1 cellular context compared by ENCODE assay signal in the genomic region with DNA sequence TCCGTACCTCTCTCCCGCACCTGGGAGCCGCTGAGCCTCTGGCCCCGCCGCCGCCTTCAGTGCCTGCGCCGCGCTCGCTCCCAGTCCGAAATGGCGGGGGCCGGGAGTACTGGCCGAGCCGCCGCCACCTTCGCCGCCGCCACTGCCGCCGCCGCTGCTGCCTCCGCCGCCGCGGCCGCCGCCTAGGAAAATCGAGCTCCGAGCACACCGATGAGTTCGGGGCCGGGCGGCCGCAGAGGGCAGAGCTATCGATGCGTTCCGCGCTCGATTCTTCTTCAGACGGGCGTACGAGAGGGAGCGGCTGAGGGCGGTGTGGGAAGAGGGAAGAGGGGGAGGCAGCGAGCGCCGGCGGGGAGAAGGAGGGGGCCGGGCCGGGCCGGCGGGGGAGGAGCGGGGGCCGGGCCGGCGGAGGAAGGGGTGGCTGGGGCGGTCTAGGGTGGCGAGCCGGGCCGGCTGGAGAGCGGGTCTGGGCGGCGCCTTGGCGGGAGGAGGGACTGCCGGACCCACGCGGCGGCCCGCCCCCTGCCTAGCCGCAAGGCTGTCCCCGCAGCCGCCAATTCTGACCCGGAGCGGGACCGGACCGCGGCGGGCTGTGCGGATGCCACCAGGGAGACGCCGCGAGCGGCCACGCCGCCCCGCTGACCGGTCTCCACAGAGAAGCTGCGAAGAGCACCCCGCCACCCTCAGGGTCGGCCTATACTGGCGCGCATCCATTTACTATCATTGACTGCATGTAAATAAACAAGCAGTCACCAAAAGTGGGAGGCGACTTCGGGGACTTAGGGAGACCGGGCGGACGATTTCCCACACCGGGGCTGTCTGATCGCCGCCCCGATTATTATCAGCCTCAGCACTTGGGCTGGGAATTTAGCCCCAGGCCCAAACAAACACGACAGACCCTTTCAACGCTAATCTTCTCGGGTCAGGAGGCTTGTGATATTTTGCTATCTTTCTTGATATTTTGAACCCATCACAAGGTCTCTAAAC.
TF ChIP-seq lines count a peak whose summit lies in the region.

TSS of gene KRAS (minus strand) at position 186 of the 987 bp plus-strand sequence.

TF ChIP-seq in K562, 482 proteins besides CTCF, POLR2A, EP300 and RAD21 (continued from another document and continues in another):
- TF ChIP-seq, protein P1, sequence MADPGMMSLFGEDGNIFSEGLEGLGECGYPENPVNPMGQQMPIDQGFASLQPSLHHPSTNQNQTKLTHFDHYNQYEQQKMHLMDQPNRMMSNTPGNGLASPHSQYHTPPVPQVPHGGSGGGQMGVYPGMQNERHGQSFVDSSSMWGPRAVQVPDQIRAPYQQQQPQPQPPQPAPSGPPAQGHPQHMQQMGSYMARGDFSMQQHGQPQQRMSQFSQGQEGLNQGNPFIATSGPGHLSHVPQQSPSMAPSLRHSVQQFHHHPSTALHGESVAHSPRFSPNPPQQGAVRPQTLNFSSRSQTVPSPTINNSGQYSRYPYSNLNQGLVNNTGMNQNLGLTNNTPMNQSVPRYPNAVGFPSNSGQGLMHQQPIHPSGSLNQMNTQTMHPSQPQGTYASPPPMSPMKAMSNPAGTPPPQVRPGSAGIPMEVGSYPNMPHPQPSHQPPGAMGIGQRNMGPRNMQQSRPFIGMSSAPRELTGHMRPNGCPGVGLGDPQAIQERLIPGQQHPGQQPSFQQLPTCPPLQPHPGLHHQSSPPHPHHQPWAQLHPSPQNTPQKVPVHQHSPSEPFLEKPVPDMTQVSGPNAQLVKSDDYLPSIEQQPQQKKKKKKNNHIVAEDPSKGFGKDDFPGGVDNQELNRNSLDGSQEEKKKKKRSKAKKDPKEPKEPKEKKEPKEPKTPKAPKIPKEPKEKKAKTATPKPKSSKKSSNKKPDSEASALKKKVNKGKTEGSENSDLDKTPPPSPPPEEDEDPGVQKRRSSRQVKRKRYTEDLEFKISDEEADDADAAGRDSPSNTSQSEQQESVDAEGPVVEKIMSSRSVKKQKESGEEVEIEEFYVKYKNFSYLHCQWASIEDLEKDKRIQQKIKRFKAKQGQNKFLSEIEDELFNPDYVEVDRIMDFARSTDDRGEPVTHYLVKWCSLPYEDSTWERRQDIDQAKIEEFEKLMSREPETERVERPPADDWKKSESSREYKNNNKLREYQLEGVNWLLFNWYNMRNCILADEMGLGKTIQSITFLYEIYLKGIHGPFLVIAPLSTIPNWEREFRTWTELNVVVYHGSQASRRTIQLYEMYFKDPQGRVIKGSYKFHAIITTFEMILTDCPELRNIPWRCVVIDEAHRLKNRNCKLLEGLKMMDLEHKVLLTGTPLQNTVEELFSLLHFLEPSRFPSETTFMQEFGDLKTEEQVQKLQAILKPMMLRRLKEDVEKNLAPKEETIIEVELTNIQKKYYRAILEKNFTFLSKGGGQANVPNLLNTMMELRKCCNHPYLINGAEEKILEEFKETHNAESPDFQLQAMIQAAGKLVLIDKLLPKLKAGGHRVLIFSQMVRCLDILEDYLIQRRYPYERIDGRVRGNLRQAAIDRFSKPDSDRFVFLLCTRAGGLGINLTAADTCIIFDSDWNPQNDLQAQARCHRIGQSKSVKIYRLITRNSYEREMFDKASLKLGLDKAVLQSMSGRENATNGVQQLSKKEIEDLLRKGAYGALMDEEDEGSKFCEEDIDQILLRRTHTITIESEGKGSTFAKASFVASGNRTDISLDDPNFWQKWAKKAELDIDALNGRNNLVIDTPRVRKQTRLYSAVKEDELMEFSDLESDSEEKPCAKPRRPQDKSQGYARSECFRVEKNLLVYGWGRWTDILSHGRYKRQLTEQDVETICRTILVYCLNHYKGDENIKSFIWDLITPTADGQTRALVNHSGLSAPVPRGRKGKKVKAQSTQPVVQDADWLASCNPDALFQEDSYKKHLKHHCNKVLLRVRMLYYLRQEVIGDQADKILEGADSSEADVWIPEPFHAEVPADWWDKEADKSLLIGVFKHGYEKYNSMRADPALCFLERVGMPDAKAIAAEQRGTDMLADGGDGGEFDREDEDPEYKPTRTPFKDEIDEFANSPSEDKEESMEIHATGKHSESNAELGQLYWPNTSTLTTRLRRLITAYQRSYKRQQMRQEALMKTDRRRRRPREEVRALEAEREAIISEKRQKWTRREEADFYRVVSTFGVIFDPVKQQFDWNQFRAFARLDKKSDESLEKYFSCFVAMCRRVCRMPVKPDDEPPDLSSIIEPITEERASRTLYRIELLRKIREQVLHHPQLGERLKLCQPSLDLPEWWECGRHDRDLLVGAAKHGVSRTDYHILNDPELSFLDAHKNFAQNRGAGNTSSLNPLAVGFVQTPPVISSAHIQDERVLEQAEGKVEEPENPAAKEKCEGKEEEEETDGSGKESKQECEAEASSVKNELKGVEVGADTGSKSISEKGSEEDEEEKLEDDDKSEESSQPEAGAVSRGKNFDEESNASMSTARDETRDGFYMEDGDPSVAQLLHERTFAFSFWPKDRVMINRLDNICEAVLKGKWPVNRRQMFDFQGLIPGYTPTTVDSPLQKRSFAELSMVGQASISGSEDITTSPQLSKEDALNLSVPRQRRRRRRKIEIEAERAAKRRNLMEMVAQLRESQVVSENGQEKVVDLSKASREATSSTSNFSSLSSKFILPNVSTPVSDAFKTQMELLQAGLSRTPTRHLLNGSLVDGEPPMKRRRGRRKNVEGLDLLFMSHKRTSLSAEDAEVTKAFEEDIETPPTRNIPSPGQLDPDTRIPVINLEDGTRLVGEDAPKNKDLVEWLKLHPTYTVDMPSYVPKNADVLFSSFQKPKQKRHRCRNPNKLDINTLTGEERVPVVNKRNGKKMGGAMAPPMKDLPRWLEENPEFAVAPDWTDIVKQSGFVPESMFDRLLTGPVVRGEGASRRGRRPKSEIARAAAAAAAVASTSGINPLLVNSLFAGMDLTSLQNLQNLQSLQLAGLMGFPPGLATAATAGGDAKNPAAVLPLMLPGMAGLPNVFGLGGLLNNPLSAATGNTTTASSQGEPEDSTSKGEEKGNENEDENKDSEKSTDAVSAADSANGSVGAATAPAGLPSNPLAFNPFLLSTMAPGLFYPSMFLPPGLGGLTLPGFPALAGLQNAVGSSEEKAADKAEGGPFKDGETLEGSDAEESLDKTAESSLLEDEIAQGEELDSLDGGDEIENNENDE (IDR thresholded peaks at IDR 0.05; ENCODE audit: low read depth, low read length) = no peak
- TF ChIP-seq KDM2B (CRISPR knock-in tag; IDR thresholded peaks at IDR 0.05) (0 out of 2 replicates have a peak, but pooled peaks have one; percentile 22), AFF4 (CRISPR knock-in tag; IDR thresholded peaks at IDR 0.05) (no peak), SMARCA4 (IDR thresholded peaks at IDR 0.05) (peak; percentile 70), ZNF609 (CRISPR knock-in tag; IDR thresholded peaks at IDR 0.05; ENCODE audit: borderline replicate concordance) (no peak), ZNF431 (CRISPR knock-in tag; IDR thresholded peaks at IDR 0.05) (no peak), CGGBP1 (CRISPR knock-in tag; IDR thresholded peaks at IDR 0.05) (peak; percentile 96), MBD2 (IDR thresholded peaks at IDR 0.05; ENCODE audit: borderline replicate concordance, low read depth) (peak; percentile 7; the same call in 1 of the 2 replicates), E2F1 (CRISPR knock-in tag; IDR thresholded peaks at IDR 0.05) (no peak; the same call in 1 of the 2 replicates), MYNN (IDR thresholded peaks at IDR 0.05) (no peak), MYNN (CRISPR knock-in tag; IDR thresholded peaks at IDR 0.05) (no peak), ZMIZ1 (IDR thresholded peaks at IDR 0.05; ENCODE audit: low read depth in 2 of 2, low read length in 2 of 2) (peak in 1 of 2 experiments; percentile 93; a peak in 2 of 4 replicates)
- TF ChIP-seq, protein P2, sequence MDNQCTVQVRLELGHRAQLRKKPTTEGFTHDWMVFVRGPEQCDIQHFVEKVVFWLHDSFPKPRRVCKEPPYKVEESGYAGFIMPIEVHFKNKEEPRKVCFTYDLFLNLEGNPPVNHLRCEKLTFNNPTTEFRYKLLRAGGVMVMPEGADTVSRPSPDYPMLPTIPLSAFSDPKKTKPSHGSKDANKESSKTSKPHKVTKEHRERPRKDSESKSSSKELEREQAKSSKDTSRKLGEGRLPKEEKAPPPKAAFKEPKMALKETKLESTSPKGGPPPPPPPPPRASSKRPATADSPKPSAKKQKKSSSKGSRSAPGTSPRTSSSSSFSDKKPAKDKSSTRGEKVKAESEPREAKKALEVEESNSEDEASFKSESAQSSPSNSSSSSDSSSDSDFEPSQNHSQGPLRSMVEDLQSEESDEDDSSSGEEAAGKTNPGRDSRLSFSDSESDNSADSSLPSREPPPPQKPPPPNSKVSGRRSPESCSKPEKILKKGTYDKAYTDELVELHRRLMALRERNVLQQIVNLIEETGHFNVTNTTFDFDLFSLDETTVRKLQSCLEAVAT (IDR thresholded peaks at IDR 0.05) = peak in 1 of 2 experiments; percentile 100; a peak in 2 of 4 replicates
